In genomic region chr7:130925136-130925794, GRCh38 we compare ENCODE assay signal across 1 cellular context.
TF ChIP-seq lines count a peak whose summit lies in the region.

No MANE protein-coding gene starts in this region.

TF ChIP-seq in K562, 482 proteins besides CTCF, POLR2A, EP300 and RAD21 (continued from another document and continues in another):
- TF ChIP-seq NFE2L1 (tag; IDR thresholded peaks at IDR 0.05; ENCODE audit: borderline replicate concordance, low read depth) (peak; percentile 54; the same call in 1 of the 2 replicates), HMG20A (CRISPR knock-in tag; conservative IDR thresholded peaks at IDR 0.05) (no peak), ZNF766 (CRISPR knock-in tag; conservative IDR thresholded peaks at IDR 0.05) (no peak), ELF4 (CRISPR knock-in tag; IDR thresholded peaks at IDR 0.05) (0 out of 2 replicates have a peak, but pooled peaks have one; percentile 36), DLX4 (CRISPR knock-in tag; IDR thresholded peaks at IDR 0.05) (no peak), RFX7 (CRISPR knock-in tag; IDR thresholded peaks at IDR 0.05) (no peak), MEIS2 (IDR thresholded peaks at IDR 0.05; ENCODE audit: partially characterized antibody) (peak; percentile 59), SFPQ (IDR thresholded peaks at IDR 0.05; ENCODE audit: low read depth, low read length) (no peak), RCOR1 (IDR thresholded peaks at IDR 0.05; ENCODE audit: borderline replicate concordance in 1 of 2, low read depth in 2 of 2, low read length in 2 of 2) (peak in 1 of 2 experiments; percentile 53; a peak in 1 of 4 replicates), TFAP4 (CRISPR knock-in tag; IDR thresholded peaks at IDR 0.05; ENCODE audit: borderline replicate concordance) (no peak), FOS (IDR thresholded peaks at IDR 0.05; ENCODE audit: extremely low read depth, insufficient read length) (no peak), MLLT1 (IDR thresholded peaks at IDR 0.05) (peak; percentile 47 to 58; a peak in 1 of 4 replicates), BCL6 (CRISPR knock-in tag; IDR thresholded peaks at IDR 0.05) (no peak), GTF2F1 (IDR thresholded peaks at IDR 0.05; ENCODE audit: low read depth, low read length) (no peak), ZNF263 (CRISPR knock-in tag; IDR thresholded peaks at IDR 0.05; ENCODE audit: borderline replicate concordance) (no peak), ZNF134 (CRISPR knock-in tag; conservative IDR thresholded peaks at IDR 0.05) (no peak), CBX3 (IDR thresholded peaks at IDR 0.05; ENCODE audit: borderline replicate concordance in 1 of 2, low read length in 2 of 2) (no peak), ZNF23 (CRISPR knock-in tag; IDR thresholded peaks at IDR 0.05) (no peak), ZNF511 (CRISPR knock-in tag; IDR thresholded peaks at IDR 0.05) (no peak), CHD4 (IDR thresholded peaks at IDR 0.05; ENCODE audit: insufficient read depth, insufficient replicate concordance, low read depth, low read length, poor library complexity, severe bottlenecking) (no peak), RB1 (IDR thresholded peaks at IDR 0.05; ENCODE audit: low read depth) (no peak), TEAD4 (IDR thresholded peaks at IDR 0.05; ENCODE audit: low read length) (no peak), TEAD4 (CRISPR knock-in tag; IDR thresholded peaks at IDR 0.05; ENCODE audit: borderline replicate concordance) (no peak), CHD7 (IDR thresholded peaks at IDR 0.05; ENCODE audit: low read depth, low read length) (no peak), SIRT6 (IDR thresholded peaks at IDR 0.05; ENCODE audit: low read depth, low read length) (no peak), TSC22D4 (tag; IDR thresholded peaks at IDR 0.05) (no peak)
- TF ChIP-seq, protein P1, sequence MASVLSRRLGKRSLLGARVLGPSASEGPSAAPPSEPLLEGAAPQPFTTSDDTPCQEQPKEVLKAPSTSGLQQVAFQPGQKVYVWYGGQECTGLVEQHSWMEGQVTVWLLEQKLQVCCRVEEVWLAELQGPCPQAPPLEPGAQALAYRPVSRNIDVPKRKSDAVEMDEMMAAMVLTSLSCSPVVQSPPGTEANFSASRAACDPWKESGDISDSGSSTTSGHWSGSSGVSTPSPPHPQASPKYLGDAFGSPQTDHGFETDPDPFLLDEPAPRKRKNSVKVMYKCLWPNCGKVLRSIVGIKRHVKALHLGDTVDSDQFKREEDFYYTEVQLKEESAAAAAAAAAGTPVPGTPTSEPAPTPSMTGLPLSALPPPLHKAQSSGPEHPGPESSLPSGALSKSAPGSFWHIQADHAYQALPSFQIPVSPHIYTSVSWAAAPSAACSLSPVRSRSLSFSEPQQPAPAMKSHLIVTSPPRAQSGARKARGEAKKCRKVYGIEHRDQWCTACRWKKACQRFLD (CRISPR knock-in tag; IDR thresholded peaks at IDR 0.05) = no peak
- TF ChIP-seq, protein P2, sequence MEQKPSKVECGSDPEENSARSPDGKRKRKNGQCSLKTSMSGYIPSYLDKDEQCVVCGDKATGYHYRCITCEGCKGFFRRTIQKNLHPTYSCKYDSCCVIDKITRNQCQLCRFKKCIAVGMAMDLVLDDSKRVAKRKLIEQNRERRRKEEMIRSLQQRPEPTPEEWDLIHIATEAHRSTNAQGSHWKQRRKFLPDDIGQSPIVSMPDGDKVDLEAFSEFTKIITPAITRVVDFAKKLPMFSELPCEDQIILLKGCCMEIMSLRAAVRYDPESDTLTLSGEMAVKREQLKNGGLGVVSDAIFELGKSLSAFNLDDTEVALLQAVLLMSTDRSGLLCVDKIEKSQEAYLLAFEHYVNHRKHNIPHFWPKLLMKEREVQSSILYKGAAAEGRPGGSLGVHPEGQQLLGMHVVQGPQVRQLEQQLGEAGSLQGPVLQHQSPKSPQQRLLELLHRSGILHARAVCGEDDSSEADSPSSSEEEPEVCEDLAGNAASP (IDR thresholded peaks at IDR 0.05) = no peak
- TF ChIP-seq, protein P3, sequence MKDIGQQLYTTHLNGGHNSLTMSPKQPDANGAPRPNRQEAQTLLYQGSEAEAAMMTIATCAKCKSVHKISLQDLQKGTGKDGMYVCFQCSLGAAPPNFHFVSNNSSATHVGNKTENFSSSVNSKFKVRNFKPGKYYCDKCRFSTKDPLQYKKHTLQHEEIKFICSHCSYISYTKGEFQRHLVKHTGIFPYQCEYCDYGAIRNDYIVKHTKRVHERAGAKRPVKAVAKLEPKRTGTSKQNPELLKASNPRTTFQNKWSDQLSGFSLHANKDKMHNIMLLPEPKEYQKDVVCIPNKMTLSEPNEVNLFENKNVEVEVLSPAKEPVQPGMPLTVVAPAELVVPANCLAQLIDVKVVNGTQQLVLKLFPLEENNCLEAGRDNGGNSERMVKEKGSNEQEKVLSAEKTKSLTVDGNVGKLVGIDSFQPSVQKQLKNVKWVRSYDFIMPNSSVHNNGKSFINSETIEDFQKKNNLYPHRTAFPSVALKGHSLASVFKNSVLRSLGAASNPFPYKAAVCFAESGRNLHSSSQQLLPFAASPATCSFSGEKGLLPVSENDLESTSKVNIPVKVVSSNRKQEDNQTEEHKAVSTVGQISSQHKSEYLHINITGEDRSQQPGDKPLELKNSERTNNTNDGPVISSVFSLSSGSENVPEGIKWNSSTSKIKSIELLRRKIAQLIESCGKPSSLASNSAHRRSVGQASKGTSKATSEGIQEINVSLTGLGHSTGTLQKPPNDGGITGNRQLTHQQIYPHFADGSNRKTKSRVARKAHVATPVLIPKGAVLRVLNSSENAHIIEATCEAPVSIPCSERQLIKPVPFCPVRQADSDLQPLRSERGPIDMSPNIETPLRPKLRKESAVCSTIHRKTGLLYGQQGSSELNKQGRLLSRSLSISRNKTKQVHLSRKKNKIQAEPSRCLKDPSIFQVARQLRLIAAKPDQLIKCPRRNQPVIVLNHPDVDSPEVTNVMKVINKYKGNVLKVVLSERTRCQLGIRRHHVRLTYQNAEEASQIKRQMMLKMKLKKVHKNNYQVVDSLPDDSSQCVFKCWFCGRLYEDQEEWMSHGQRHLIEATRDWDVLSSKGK (CRISPR knock-in tag; IDR thresholded peaks at IDR 0.05) = no peak
- TF ChIP-seq, protein P4, sequence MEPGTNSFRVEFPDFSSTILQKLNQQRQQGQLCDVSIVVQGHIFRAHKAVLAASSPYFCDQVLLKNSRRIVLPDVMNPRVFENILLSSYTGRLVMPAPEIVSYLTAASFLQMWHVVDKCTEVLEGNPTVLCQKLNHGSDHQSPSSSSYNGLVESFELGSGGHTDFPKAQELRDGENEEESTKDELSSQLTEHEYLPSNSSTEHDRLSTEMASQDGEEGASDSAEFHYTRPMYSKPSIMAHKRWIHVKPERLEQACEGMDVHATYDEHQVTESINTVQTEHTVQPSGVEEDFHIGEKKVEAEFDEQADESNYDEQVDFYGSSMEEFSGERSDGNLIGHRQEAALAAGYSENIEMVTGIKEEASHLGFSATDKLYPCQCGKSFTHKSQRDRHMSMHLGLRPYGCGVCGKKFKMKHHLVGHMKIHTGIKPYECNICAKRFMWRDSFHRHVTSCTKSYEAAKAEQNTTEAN (CRISPR knock-in tag; IDR thresholded peaks at IDR 0.05) = no peak
